ENCODE assay signal across 16 cellular contexts in the genomic region with DNA sequence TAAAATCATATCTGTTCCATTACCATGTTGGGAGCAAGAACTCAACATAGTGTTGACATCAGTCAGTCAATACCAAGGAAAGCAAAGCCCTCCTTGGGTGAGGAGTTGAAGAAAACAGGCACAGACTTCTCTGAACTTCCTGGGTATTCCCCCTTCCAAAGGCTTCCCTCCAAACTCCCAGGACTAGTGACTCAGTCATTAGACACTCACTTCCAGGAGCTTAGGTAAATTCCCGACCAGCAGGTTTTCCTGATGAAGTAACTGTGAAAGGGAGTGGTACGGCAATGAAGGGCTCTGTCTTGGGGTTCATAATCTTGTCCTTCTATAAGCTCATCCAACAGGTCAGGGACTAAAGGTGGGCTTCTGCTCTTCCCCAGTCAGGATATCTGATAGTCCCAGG.
A peak's percentile ranks its signal among the peaks of the same experiment; 100 is the strongest.
DNase-seq lines count a peak whose midpoint lies in the region; ATAC-seq, FAIRE-seq and TF ChIP-seq lines count a peak whose summit lies in the region.
"Had no signal": no experiment of that assay in that cellular context is flagged by ENCODE, and none has a peak within 500 bp of the region (broad histone marks: within the 10 kb centered on the region; RNA-seq: fewer than 3 reads in every experiment).

No MANE protein-coding gene starts in this region.

- peaks cover 11% of the 10 kb centered on the region for H3K4me1 Mint-ChIP-seq in astrocyte (ENCODE audit: low read depth, unreplicated experiment)

- H3K79me2 ChIP-seq in astrocyte (ENCODE audit: insufficient read depth, low read length) = no peaks in the 10 kb centered on the region
- H3K79me2 ChIP-seq: parathyroid adenoma had no signal

- ATAC-seq in upper lobe of right lung = peak; percentile 52
- ATAC-seq in HG03521 (IDR thresholded peaks at IDR 0.05; ENCODE audit: unreplicated experiment) = no peak

- H2AFZ ChIP-seq in astrocyte (ENCODE audit: low read depth, low read length) = no peak overlapping the region
- H2AFZ ChIP-seq: parathyroid adenoma had no signal

- H3K9me3 ChIP-seq in astrocyte (ENCODE audit: insufficient read depth, low read depth, low read length) (no peaks in the 10 kb centered on the region), upper lobe of right lung (no peaks in the 10 kb centered on the region), testis (no peaks in the 10 kb centered on the region)
- H3K9me3 ChIP-seq: Caco-2 had no signal

- H3K4me1 ChIP-seq in astrocyte (ENCODE audit: insufficient read depth, low read length) = peaks cover 8% of the 10 kb centered on the region
- H3K4me1 ChIP-seq in upper lobe of right lung = no peaks in the 10 kb centered on the region
- no peaks in the 10 kb centered on the region for H3K4me1 ChIP-seq in testis
- H3K4me1 ChIP-seq: Caco-2, parathyroid adenoma had no signal

- no peaks in the 10 kb centered on the region for H3K36me3 Mint-ChIP-seq in astrocyte (ENCODE audit: low read depth, unreplicated experiment)

- TF ChIP-seq CTCF in astrocyte (IDR thresholded peaks at IDR 0.05; ENCODE audit: insufficient read depth, low read depth, low read length) = no peak
- TF ChIP-seq CTCF in upper lobe of right lung (IDR thresholded peaks at IDR 0.05) = no peak
- TF ChIP-seq CTCF in testis (IDR thresholded peaks at IDR 0.05) = no peak

- no peaks in the 10 kb centered on the region for H3K36me3 ChIP-seq in astrocyte (ENCODE audit: insufficient read depth, low read length)
- H3K36me3 ChIP-seq in upper lobe of right lung = no peaks in the 10 kb centered on the region
- no peaks in the 10 kb centered on the region for H3K36me3 ChIP-seq in testis (ENCODE audit: low read depth, missing control alignments)

- intact Hi-C loops in upper lobe of right lung (cut with DNase I) = no loop called here
- intact Hi-C loops in testis (cut with DNase I; ENCODE audit: low total_unique reads) = no loop called here

- no peaks in the 10 kb centered on the region for H3K9me3 Mint-ChIP-seq in astrocyte (ENCODE audit: unreplicated experiment)
- H3K9me3 Mint-ChIP-seq: activated T-helper 2 cell treated with anti-CD3 and anti-CD28 coated beads, Interferon-gamma antibody, Interleukin-2, Interleukin-4, amounts not matched to agents 10 μg/mL and 5 μg/mL and 100 μg/mL, durations not matched to agents 14 hours and 24 hours and 36 hours had no signal

- DNase-seq in SIG-M5 treated with dmso at 0.1 percent for 504 hours (lab: John Stamatoyannopoulos, UW; ENCODE audit: unreplicated experiment) (peak; percentile 40), SIG-M5 (lab: John Stamatoyannopoulos, UW) (no peak), astrocyte (ENCODE audit: low read depth) (peak; percentile 49), iPS DF 19.7 (ENCODE audit: low read depth, low spot score) (peak; percentile 23), upper lobe of right lung (no peak), testis (no peak)
- no peak for DNase-seq in activated CD4-positive, alpha-beta T cell treated with anti-CD3 and anti-CD28 coated beads for 48 hours
- DNase-seq: activated CD4-positive, alpha-beta T cell treated with anti-CD3 and anti-CD28 coated beads, Interleukin-2, amount 50 U/mL, for 48 hours; Caco-2; KG1; NCI-H1694 treated with DMSO at 0.1 percent for 48 hours; NCI-H524 had no signal

- no peak overlapping the region for H3K9ac ChIP-seq in astrocyte (ENCODE audit: low read length)
- H3K9ac ChIP-seq: parathyroid adenoma had no signal

- 93 to 95% methylated on average over 2 of the region's 2 CpGs for WGBS in testis, 2 donors

- no peak overlapping the region for H3K4me2 ChIP-seq in astrocyte (ENCODE audit: low read length)

- H3K27ac ChIP-seq in astrocyte (ENCODE audit: low read depth, low read length) = no peak overlapping the region
- H3K27ac ChIP-seq in upper lobe of right lung = no peak overlapping the region
- no peak overlapping the region for H3K27ac ChIP-seq in testis
- H3K27ac ChIP-seq: parathyroid adenoma had no signal

- H3K4me3 Mint-ChIP-seq in astrocyte (ENCODE audit: unreplicated experiment) = no peak overlapping the region

- H3K4me3 ChIP-seq in astrocyte (ENCODE audit: insufficient read depth, low read depth, low read length) (no peak overlapping the region), upper lobe of right lung (no peak overlapping the region), testis (no peak overlapping the region)

- no peak overlapping the region for H3K27ac Mint-ChIP-seq in astrocyte (ENCODE audit: unreplicated experiment)
- H3K27ac Mint-ChIP-seq: activated T-helper 2 cell treated with anti-CD3 and anti-CD28 coated beads, Interferon-gamma antibody, Interleukin-2, Interleukin-4, amounts not matched to agents 10 μg/mL and 5 μg/mL and 100 μg/mL, durations not matched to agents 14 hours and 24 hours and 36 hours had no signal

- H3K27me3 ChIP-seq in astrocyte (ENCODE audit: insufficient read depth, low read length) = no peaks in the 10 kb centered on the region
- no peaks in the 10 kb centered on the region for H3K27me3 ChIP-seq in upper lobe of right lung
- no peaks in the 10 kb centered on the region for H3K27me3 ChIP-seq in testis

- H4K20me1 ChIP-seq in astrocyte (ENCODE audit: insufficient read depth, low read length) = no peaks in the 10 kb centered on the region

- no peak for FAIRE-seq in astrocyte (lab: Jason Lieb, UNC)
- FAIRE-seq: A204.1 had no signal

- TF ChIP-seq POLR2A in testis (IDR thresholded peaks at IDR 0.05) = no peak

- H3K27me3 Mint-ChIP-seq in astrocyte (ENCODE audit: low read depth, unreplicated experiment) = no peaks in the 10 kb centered on the region

Comparison
In these comparisons a context has a peak if more than half of its experiments do, and no peak if none do; other contexts are left out.
1. DNase-seq: peak in SIG-M5 treated with dmso at 0.1 percent for 504 hours (single experiment), astrocyte (single experiment) and iPS DF 19.7 (single experiment); none in SIG-M5 (single experiment), upper lobe of right lung (single experiment), testis (single experiment) and activated CD4-positive, alpha-beta T cell treated with anti-CD3 and anti-CD28 coated beads for 48 hours (single experiment).